Comparison of ENCODE assay signal across 7 cellular contexts in the genomic region with DNA sequence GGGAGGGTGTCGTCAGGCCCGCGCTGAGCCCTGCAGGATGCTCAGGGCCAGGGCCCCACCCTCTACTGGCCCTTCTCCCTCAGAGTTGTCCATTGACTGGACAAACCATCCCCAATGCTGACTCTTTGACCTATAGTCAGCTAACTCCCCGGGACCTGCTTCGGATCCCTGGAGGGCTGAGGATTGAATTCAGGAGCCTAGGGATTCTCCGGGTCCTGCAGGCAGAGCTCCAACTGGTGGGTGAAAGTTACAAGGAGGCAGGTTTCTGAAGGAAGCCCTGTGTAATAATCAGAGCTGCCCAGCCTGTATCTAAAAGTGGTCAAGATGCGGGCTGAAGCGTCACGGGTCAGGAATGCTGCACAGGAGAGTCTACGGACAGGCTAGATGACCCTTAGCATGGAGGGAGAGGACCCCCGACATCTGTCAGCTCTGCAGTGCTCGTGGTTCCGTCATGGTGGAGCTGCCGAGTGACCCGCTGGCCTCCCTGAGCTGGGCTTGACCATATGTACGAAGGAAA. TPM values are rescaled to one million over a fixed set of nuclear protein-coding genes. Genes with fewer than 3 reads are reported as not detected.
DNase-seq lines count a peak whose midpoint lies in the region; ATAC-seq and TF ChIP-seq lines count a peak whose summit lies in the region.

No MANE protein-coding gene starts in this region.

- peaks cover 25% of the 10 kb centered on the region for H3K36me3 Mint-ChIP-seq in stimulated activated memory B cell treated with anti-CD40 and anti-IgM and Interleukin-4, amounts not matched to agents 10 μg/mL and 1 μg/mL and 100 μg/mL, for 72 hours

- ATAC-seq in right cardiac atrium (peak in 1 of 2 donors; percentile 0), HG03097 (IDR thresholded peaks at IDR 0.05; ENCODE audit: low FRiP score, unreplicated experiment) (no peak)
- ATAC-seq in stimulated activated memory B cell treated with anti-CD40 and anti-IgM and Interleukin-4, amounts not matched to agents 10 μg/mL and 1 μg/mL and 100 μg/mL, for 72 hours = no peak

- H3K4me3 ChIP-seq in GM12875 (ENCODE audit: low read depth, low read length) = peak overlapping the region; percentile 68
- H3K4me3 ChIP-seq in WI38 (ENCODE audit: low read depth, low read length) = peak overlapping the region; percentile 61
- H3K4me3 ChIP-seq in right cardiac atrium (ENCODE audit: low read length) = peak overlapping the region; percentile 69

- H3K27me3 ChIP-seq in right cardiac atrium (ENCODE audit: control insufficient read depth, insufficient read depth) = no peaks in the 10 kb centered on the region

- TF ChIP-seq CTCF in GM12875 (IDR thresholded peaks at IDR 0.05; ENCODE audit: borderline replicate concordance, insufficient read depth, low read depth, low read length) (no peak), WI38 (IDR thresholded peaks at IDR 0.05; ENCODE audit: low read depth, low read length) (no peak)

- no peaks in the 10 kb centered on the region for H3K9me3 ChIP-seq in right cardiac atrium (ENCODE audit: control insufficient read depth, low read length)

- H3K9me3 Mint-ChIP-seq in stimulated activated memory B cell treated with anti-CD40 and anti-IgM and Interleukin-4, amounts not matched to agents 10 μg/mL and 1 μg/mL and 100 μg/mL, for 72 hours = no peaks in the 10 kb centered on the region

- H3K4me3 Mint-ChIP-seq in stimulated activated memory B cell treated with anti-CD40 and anti-IgM and Interleukin-4, amounts not matched to agents 10 μg/mL and 1 μg/mL and 100 μg/mL, for 72 hours = peak overlapping the region; percentile 96

- H3K27me3 Mint-ChIP-seq in stimulated activated memory B cell treated with anti-CD40 and anti-IgM and Interleukin-4, amounts not matched to agents 10 μg/mL and 1 μg/mL and 100 μg/mL, for 72 hours = no peaks in the 10 kb centered on the region

- peaks cover 62% of the 10 kb centered on the region for H3K4me1 Mint-ChIP-seq in stimulated activated memory B cell treated with anti-CD40 and anti-IgM and Interleukin-4, amounts not matched to agents 10 μg/mL and 1 μg/mL and 100 μg/mL, for 72 hours

- H3K27ac Mint-ChIP-seq in stimulated activated memory B cell treated with anti-CD40 and anti-IgM and Interleukin-4, amounts not matched to agents 10 μg/mL and 1 μg/mL and 100 μg/mL, for 72 hours = peak overlapping the region; percentile 88

- H3K27ac ChIP-seq in right cardiac atrium (ENCODE audit: low read length) = peak overlapping the region; percentile 40

- 45% methylated on average over 16 of the region's 16 CpGs for WGBS in right cardiac atrium

- DNase-seq in right cardiac atrium = no peak
- DNase-seq in H4 (ENCODE audit: low spot score) = no peak
- no peak for DNase-seq in activated CD4-positive, alpha-beta T cell treated with anti-CD3 and anti-CD28 coated beads for 4 hours

- peaks cover 4% of the 10 kb centered on the region for H3K4me1 ChIP-seq in right cardiac atrium (ENCODE audit: control insufficient read depth, insufficient read depth, low read length)

- intact Hi-C loops in right cardiac atrium (cut with DNase I) = no loop called here

RNA-seq across cellular contexts. Expression of gene CALHM2, which starts 0.6 kb away (rescaled TPM):
- 10 to 100 TPM; 24.6 to 31.9 (median 30.3) TPM for total RNA-seq in right cardiac atrium
- 22.1 TPM for polyA plus RNA-seq in right cardiac atrium
- total RNA-seq in H4 (2014; rRNA removed; shearing (Covaris generic)) = 0.43 and 0.97 TPM in 2 replicates

RNA-seq across cellular contexts. Expression of gene CALHM1, which starts 5.9 kb away (rescaled TPM):
- total RNA-seq in right cardiac atrium = not detected
- not detected for polyA plus RNA-seq in right cardiac atrium
- total RNA-seq in H4 (2014; rRNA removed; shearing (Covaris generic)) = not detected in 2 replicates

RNA-seq across cellular contexts. Expression of gene CALHM3, which starts 26.3 kb away (rescaled TPM):
- total RNA-seq in right cardiac atrium = not detected
- polyA plus RNA-seq in right cardiac atrium = not detected
- total RNA-seq in H4 (2014; rRNA removed; shearing (Covaris generic)) = 0.23 TPM in 1 of 2 replicates, not detected in the other

RNA-seq across cellular contexts. Expression of gene NEURL1, which starts 40.7 kb away (rescaled TPM):
- total RNA-seq in right cardiac atrium = under 1 TPM; 0.11 to 0.20 (median 0.14) TPM
- 0.16 TPM for polyA plus RNA-seq in right cardiac atrium
- 0.10 and 0.72 TPM in 2 replicates for total RNA-seq in H4 (2014; rRNA removed; shearing (Covaris generic))

RNA-seq across cellular contexts. Expression of gene PDCD11, which starts 56.3 kb away (rescaled TPM):
- 10 to 100 TPM in 3 of 4 donors, 1 to 10 TPM in 1; 9.4 to 15.7 (median 12.1) TPM for total RNA-seq in right cardiac atrium
- 7.6 TPM for polyA plus RNA-seq in right cardiac atrium
- total RNA-seq in H4 (2014; rRNA removed; shearing (Covaris generic)) = 15.9 and 20.0 TPM in 2 replicates

Comparison
In these comparisons a context has a peak if more than half of its experiments do, and no peak if none do; other contexts are left out.
1. RNA of gene CALHM2, which starts 0.6 kb away (total RNA-seq): 24.6 to 31.9 TPM in right cardiac atrium; 0.43 to 0.97 TPM in H4; every median in the first group is over 10 times any median in the second.
2. Peak in every context shown above with its lines, with median percentiles within 50 percentile points of each other: H3K4me3 ChIP-seq.